Comparison of ENCODE assay signal across 8 cellular contexts in the genomic region with DNA sequence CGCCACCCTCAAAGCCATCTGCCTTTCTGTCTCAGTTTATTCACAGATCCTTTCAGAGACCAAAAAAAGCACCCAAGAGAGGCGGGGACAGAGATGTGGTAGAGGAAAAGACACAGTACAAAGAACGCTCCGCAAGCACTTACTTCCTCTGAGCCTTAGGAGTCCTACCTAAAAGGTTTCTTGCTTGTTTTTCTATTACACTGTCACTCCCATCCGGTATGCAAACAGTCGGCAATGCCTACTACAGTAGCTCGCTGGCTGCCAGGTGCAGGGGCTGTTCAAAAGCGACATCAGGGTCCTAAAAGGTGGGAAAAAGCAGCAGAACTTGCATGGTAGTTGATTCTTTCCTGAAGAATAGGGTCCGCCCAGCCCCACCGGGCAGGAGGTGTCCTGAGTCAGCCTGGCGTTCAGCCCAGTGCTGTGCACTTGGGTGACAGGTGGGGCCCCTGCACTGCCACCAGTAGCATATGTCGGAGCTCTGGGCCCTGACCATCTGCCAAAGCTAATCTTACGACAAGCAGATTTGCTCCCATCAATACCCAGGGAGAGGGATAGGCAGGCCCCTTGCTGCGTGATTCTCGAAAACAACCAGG. TPM values are rescaled to one million over a fixed set of nuclear protein-coding genes. Genes with fewer than 3 reads are reported as not detected.
DNase-seq lines count a peak whose midpoint lies in the region; ATAC-seq and TF ChIP-seq lines count a peak whose summit lies in the region.

No MANE protein-coding gene starts in this region.

- DNase-seq in CD1c-positive myeloid dendritic cell (ENCODE audit: extremely low spot score) (peak; percentile 16), immature natural killer cell (peak; percentile 16 to 41 (median 24)), foreskin melanocyte (no peak)
- peak; percentile 18 to 21 for DNase-seq in stimulated activated CD4-positive, alpha-beta T cell treated with anti-CD3 and anti-CD28 coated beads, Interleukin-2, amount 100 ng/mL, for 48 hours

- H3K27me3 Mint-ChIP-seq in brain (no peaks in the 10 kb centered on the region), immature natural killer cell (ENCODE audit: low read depth in 3 of 3) (peaks cover 2 to 13% (median 7%) of the 10 kb centered on the region in 3 donors)

- H3K27ac Mint-ChIP-seq in brain: peak overlapping the region; percentile 54 to 94 (median 75)
- peak overlapping the region; percentile 90 to 96 (median 94) for H3K27ac Mint-ChIP-seq in immature natural killer cell

- no peak for TF ChIP-seq CTCF in brain (conservative IDR thresholded peaks at IDR 0.05)

- peaks cover 43% of the 10 kb centered on the region for H3K4me1 Mint-ChIP-seq in brain
- peaks cover 52 to 55% of the 10 kb centered on the region in 2 donors for H3K4me1 Mint-ChIP-seq in immature natural killer cell

- H3K36me3 Mint-ChIP-seq in brain (peaks cover 20% of the 10 kb centered on the region), immature natural killer cell (no peaks in the 10 kb centered on the region)

- H3K9me3 Mint-ChIP-seq in brain (no peaks in the 10 kb centered on the region), immature natural killer cell (no peaks in the 10 kb centered on the region)

- ATAC-seq in GM19397 (IDR thresholded peaks at IDR 0.05; ENCODE audit: unreplicated experiment): peak; percentile 20
- ATAC-seq in HG03469 (IDR thresholded peaks at IDR 0.05; ENCODE audit: unreplicated experiment): peak; percentile 28
- ATAC-seq in SK-N-SH treated with all-trans-retinoic acid at 6 μM for 48 hours: peak; percentile 62

- H3K4me3 Mint-ChIP-seq in brain (peak overlapping the region; percentile 93 to 99 (median 94)), immature natural killer cell (peak overlapping the region; percentile 92 to 96 (median 95))

TF ChIP-seq in SK-N-SH treated with all-trans-retinoic acid at 6 μM for 48 hours, 23 proteins besides CTCF, POLR2A, EP300 and RAD21:
- TF ChIP-seq RARB (CRISPR knock-in tag; IDR thresholded peaks at IDR 0.05): no peak
- TF ChIP-seq ZC3H10 (CRISPR knock-in tag; IDR thresholded peaks at IDR 0.05): no peak
- no peak for TF ChIP-seq ISL1 (CRISPR knock-in tag; IDR thresholded peaks at IDR 0.05)
- no peak for TF ChIP-seq PPARA (CRISPR knock-in tag; IDR thresholded peaks at IDR 0.05; ENCODE audit: borderline replicate concordance)
- TF ChIP-seq ZNF565 (CRISPR knock-in tag; conservative IDR thresholded peaks at IDR 0.05; ENCODE audit: low read depth): no peak
- no peak for TF ChIP-seq ZFP3 (CRISPR knock-in tag; IDR thresholded peaks at IDR 0.05)

RNA-seq across cellular contexts. Expression of gene TECPR1, which starts 0.7 kb away (rescaled TPM):
- polyA plus RNA-seq in brain (ENCODE audit: insufficient read depth, low read depth, low replicate concordance) (32.5 TPM), immature natural killer cell (10 to 100 TPM in 1 of 3 donors, 1 to 10 TPM in 2; 5.2 to 12.3 (median 6.7) TPM)

RNA-seq across cellular contexts. Expression of gene BRI3, which starts 30.1 kb away (rescaled TPM):
- 145 TPM for polyA plus RNA-seq in brain (ENCODE audit: insufficient read depth, low read depth, low replicate concordance)
- polyA plus RNA-seq in immature natural killer cell: 10 to 100 TPM; 15.8 to 18.3 (median 17.2) TPM

RNA-seq across cellular contexts. Expression of gene BHLHA15, which starts 40.1 kb away (rescaled TPM):
- polyA plus RNA-seq in brain (ENCODE audit: insufficient read depth, low read depth, low replicate concordance) (3.5 TPM), immature natural killer cell (not detected)
